35 cellular contexts compared by ENCODE assay signal in genomic region chr1:223203694-223204093, GRCh38.
"Had no signal": no experiment of that assay in that cellular context is flagged by ENCODE, and none has a peak within 500 bp of the region (broad histone marks: within the 10 kb centered on the region; RNA-seq: fewer than 3 reads in every experiment).

No MANE protein-coding gene starts in this region.

- H3K36me3 ChIP-seq: adrenal gland, brain microvascular endothelial cell, breast epithelium had no signal

- H3K27me3 Mint-ChIP-seq: activated CD4-positive, alpha-beta T cell treated with anti-CD3 and anti-CD28 coated beads, Interleukin-2, amount 10 ng/mL, durations not matched to agents 24 days and 14 days; activated CD8-positive, alpha-beta T cell treated with anti-CD3 and anti-CD28 coated beads for 36 hours; activated naive CD8-positive, alpha-beta T cell treated with anti-CD3 and anti-CD28 coated beads for 36 hours; activated T-helper 17 cell treated with anti-CD3 and anti-CD28 coated beads, Interleukin-2, amount 50 U/mL, for 72 hours had no signal

- ATAC-seq: activated CD8-positive, alpha-beta T cell treated with anti-CD3 and anti-CD28 coated beads for 36 hours; activated naive CD4-positive, alpha-beta T cell treated with anti-CD3 and anti-CD28 coated beads, Interleukin-2, amount 50 U/mL, for 72 hours; activated T-cell treated with anti-CD3 and anti-CD28 coated beads, Interleukin-2, amount 50 U/mL, for 4 hours; activated T-cell treated with anti-CD3 and anti-CD28 coated beads, Interleukin-2, amount 50 U/mL, for 72 hours; activated T-helper 17 cell treated with anti-CD3 and anti-CD28 coated beads, Interleukin-2, amount 50 U/mL, for 72 hours; body of pancreas had no signal

- FAIRE-seq: astrocyte, TTC549 had no signal

- H3K36me3 Mint-ChIP-seq: activated CD4-positive, alpha-beta memory T cell treated with anti-CD3 and anti-CD28 coated beads for 36 hours; activated naive CD4-positive, alpha-beta T cell treated with anti-CD3 and anti-CD28 coated beads, Interleukin-2, amount 50 U/mL, for 72 hours; activated naive CD8-positive, alpha-beta T cell treated with anti-CD3 and anti-CD28 coated beads for 36 hours had no signal

- H3K27ac Mint-ChIP-seq: activated B cell treated with CpG ODN at 0.5 μM for 24 hours; activated CD4-positive, alpha-beta memory T cell treated with anti-CD3 and anti-CD28 coated beads for 36 hours; activated CD4-positive, alpha-beta T cell treated with anti-CD3 and anti-CD28 coated beads, Interleukin-2, amount 10 ng/mL, durations not matched to agents 24 days and 14 days; activated CD8-positive, alpha-beta T cell treated with anti-CD3 and anti-CD28 coated beads for 36 hours; activated naive CD4-positive, alpha-beta T cell treated with anti-CD3 and anti-CD28 coated beads for 36 hours; activated naive CD4-positive, alpha-beta T cell treated with anti-CD3 and anti-CD28 coated beads, Interleukin-2, amount 50 U/mL, for 72 hours; activated naive CD8-positive, alpha-beta T cell treated with anti-CD3 and anti-CD28 coated beads for 36 hours; activated T-cell treated with anti-CD3 and anti-CD28 coated beads, Interleukin-2, amount 50 U/mL, for 72 hours; activated T-helper 1 cell treated with anti-CD3 and anti-CD28 coated beads, Interleukin-12 subunit alpha, Interleukin-12 subunit beta, Interleukin-2, Interleukin-4 antibody, amounts not matched to agents 30 ng/mL and 10 ng/mL and 1 ng/mL, durations not matched to agents 14 hours and 24 hours and 36 hours; activated T-helper 17 cell treated with anti-CD3 and anti-CD28 coated beads, Interleukin-2, amount 50 U/mL, for 72 hours; T-helper 2 cell treated with Interferon-gamma antibody and Interleukin-4, amounts not matched to agents 5 μg/mL and 100 μg/mL, for 36 hours had no signal

- H3K9me3 ChIP-seq: adrenal gland, body of pancreas, breast epithelium had no signal

- H3K27ac ChIP-seq: adrenal gland, body of pancreas, brain microvascular endothelial cell, breast epithelium, VCaP had no signal

- H3K4me3 ChIP-seq: adrenal gland, body of pancreas, breast epithelium had no signal

- H3K4me3 Mint-ChIP-seq: activated B cell treated with CpG ODN at 0.5 μM for 24 hours; activated CD4-positive, alpha-beta memory T cell treated with anti-CD3 and anti-CD28 coated beads for 36 hours; activated CD4-positive, alpha-beta T cell treated with anti-CD3 and anti-CD28 coated beads, Interleukin-2, amount 10 ng/mL, durations not matched to agents 24 days and 14 days; activated CD8-positive, alpha-beta T cell treated with anti-CD3 and anti-CD28 coated beads for 36 hours; activated naive CD4-positive, alpha-beta T cell treated with anti-CD3 and anti-CD28 coated beads for 36 hours; activated naive CD8-positive, alpha-beta T cell treated with anti-CD3 and anti-CD28 coated beads for 36 hours; activated T-cell treated with anti-CD3 and anti-CD28 coated beads, Interleukin-2, amount 50 U/mL, for 4 hours; activated T-cell treated with anti-CD3 and anti-CD28 coated beads, Interleukin-2, amount 50 U/mL, for 72 hours; activated T-helper 1 cell treated with anti-CD3 and anti-CD28 coated beads, Interleukin-12 subunit alpha, Interleukin-12 subunit beta, Interleukin-2, Interleukin-4 antibody, amounts not matched to agents 30 ng/mL and 10 ng/mL and 1 ng/mL, durations not matched to agents 14 hours and 24 hours and 36 hours; activated T-helper 17 cell treated with anti-CD3 and anti-CD28 coated beads, Interleukin-2, amount 50 U/mL, for 72 hours; T-helper 2 cell treated with Interferon-gamma antibody and Interleukin-4, amounts not matched to agents 5 μg/mL and 100 μg/mL, for 36 hours had no signal

- H3K9me3 Mint-ChIP-seq: activated B cell treated with CpG ODN at 0.5 μM for 24 hours; activated CD4-positive, alpha-beta memory T cell treated with anti-CD3 and anti-CD28 coated beads for 36 hours; activated CD4-positive, alpha-beta T cell treated with anti-CD3 and anti-CD28 coated beads, Interleukin-2, amount 10 ng/mL, durations not matched to agents 24 days and 14 days; activated CD8-positive, alpha-beta T cell treated with anti-CD3 and anti-CD28 coated beads for 36 hours; activated naive CD4-positive, alpha-beta T cell treated with anti-CD3 and anti-CD28 coated beads for 36 hours; activated naive CD4-positive, alpha-beta T cell treated with anti-CD3 and anti-CD28 coated beads, Interleukin-2, amount 50 U/mL, for 72 hours; activated naive CD8-positive, alpha-beta T cell treated with anti-CD3 and anti-CD28 coated beads for 36 hours; activated T-cell treated with anti-CD3 and anti-CD28 coated beads, Interleukin-2, amount 50 U/mL, for 4 hours; activated T-cell treated with anti-CD3 and anti-CD28 coated beads, Interleukin-2, amount 50 U/mL, for 72 hours; activated T-helper 1 cell treated with anti-CD3 and anti-CD28 coated beads, Interleukin-12 subunit alpha, Interleukin-12 subunit beta, Interleukin-2, Interleukin-4 antibody, amounts not matched to agents 30 ng/mL and 10 ng/mL and 1 ng/mL, durations not matched to agents 14 hours and 24 hours and 36 hours; activated T-helper 17 cell treated with anti-CD3 and anti-CD28 coated beads, Interleukin-2, amount 50 U/mL, for 72 hours; T-helper 2 cell treated with Interferon-gamma antibody and Interleukin-4, amounts not matched to agents 5 μg/mL and 100 μg/mL, for 36 hours had no signal

- H3K27me3 ChIP-seq: adrenal gland, body of pancreas, brain microvascular endothelial cell, breast epithelium had no signal

- H3K4me1 ChIP-seq: adrenal gland, body of pancreas, breast epithelium had no signal

- DNase-seq: activated B cell treated with CpG ODN at 0.5 μM for 24 hours; activated CD4-positive, alpha-beta memory T cell treated with anti-CD3 and anti-CD28 coated beads for 36 hours; activated CD4-positive, alpha-beta T cell treated with anti-CD3 and anti-CD28 coated beads for 4 hours; activated CD4-positive, alpha-beta T cell treated with anti-CD3 and anti-CD28 coated beads, Interleukin-2, amount 10 ng/mL, durations not matched to agents 24 days and 14 days; activated CD4-positive, alpha-beta T cell treated with anti-CD3 and anti-CD28 coated beads, Interleukin-2, amount 50 U/mL, for 1 hour; activated CD4-positive, alpha-beta T cell treated with anti-CD3 and anti-CD28 coated beads, Interleukin-2, amount 50 U/mL, for 4 hours; activated CD4-positive, CD25-positive, alpha-beta regulatory T cell treated with anti-CD3 and anti-CD28 coated beads, Interleukin-2, amount 50 U/mL, for 72 hours; activated CD8-positive, alpha-beta memory T cell treated with anti-CD3 and anti-CD28 coated beads, Interleukin-2, amount 50 U/mL, for 4 hours; activated CD8-positive, alpha-beta T cell treated with anti-CD3 and anti-CD28 coated beads for 36 hours; activated effector memory CD4-positive, alpha-beta T cell treated with anti-CD3 and anti-CD28 coated beads, Interleukin-2, amount 50 U/mL, for 16 hours; activated gamma-delta T cell treated with Interleukin-2 at 50 U/mL for 16 hours; activated naive CD4-positive, alpha-beta T cell; activated naive CD4-positive, alpha-beta T cell treated with anti-CD3 and anti-CD28 coated beads for 36 hours; activated naive CD4-positive, alpha-beta T cell treated with anti-CD3 and anti-CD28 coated beads, Interleukin-2, amount 50 U/mL, for 16 hours; activated naive CD8-positive, alpha-beta T cell treated with anti-CD3 and anti-CD28 coated beads for 36 hours; activated T-cell treated with anti-CD3 and anti-CD28 coated beads for 4 hours; activated T-cell treated with anti-CD3 and anti-CD28 coated beads, Interleukin-2, amount 50 U/mL, for 1 hour; activated T-cell treated with anti-CD3 and anti-CD28 coated beads, Interleukin-2, amount 50 U/mL, for 4 hours; activated T-cell treated with anti-CD3 and anti-CD28 coated beads, Interleukin-2, amount 50 U/mL, for 72 hours; adrenal gland; amniotic stem cell; aorta; body of pancreas; brain microvascular endothelial cell; central memory CD4-positive, alpha-beta T cell; T-helper 2 cell; T-helper 9 cell had no signal

- H3K4me1 Mint-ChIP-seq: activated B cell treated with CpG ODN at 0.5 μM for 24 hours; activated CD4-positive, alpha-beta T cell treated with anti-CD3 and anti-CD28 coated beads, Interleukin-2, amount 10 ng/mL, durations not matched to agents 24 days and 14 days; activated T-helper 17 cell treated with anti-CD3 and anti-CD28 coated beads, Interleukin-2, amount 50 U/mL, for 72 hours had no signal
